In the genomic region with DNA sequence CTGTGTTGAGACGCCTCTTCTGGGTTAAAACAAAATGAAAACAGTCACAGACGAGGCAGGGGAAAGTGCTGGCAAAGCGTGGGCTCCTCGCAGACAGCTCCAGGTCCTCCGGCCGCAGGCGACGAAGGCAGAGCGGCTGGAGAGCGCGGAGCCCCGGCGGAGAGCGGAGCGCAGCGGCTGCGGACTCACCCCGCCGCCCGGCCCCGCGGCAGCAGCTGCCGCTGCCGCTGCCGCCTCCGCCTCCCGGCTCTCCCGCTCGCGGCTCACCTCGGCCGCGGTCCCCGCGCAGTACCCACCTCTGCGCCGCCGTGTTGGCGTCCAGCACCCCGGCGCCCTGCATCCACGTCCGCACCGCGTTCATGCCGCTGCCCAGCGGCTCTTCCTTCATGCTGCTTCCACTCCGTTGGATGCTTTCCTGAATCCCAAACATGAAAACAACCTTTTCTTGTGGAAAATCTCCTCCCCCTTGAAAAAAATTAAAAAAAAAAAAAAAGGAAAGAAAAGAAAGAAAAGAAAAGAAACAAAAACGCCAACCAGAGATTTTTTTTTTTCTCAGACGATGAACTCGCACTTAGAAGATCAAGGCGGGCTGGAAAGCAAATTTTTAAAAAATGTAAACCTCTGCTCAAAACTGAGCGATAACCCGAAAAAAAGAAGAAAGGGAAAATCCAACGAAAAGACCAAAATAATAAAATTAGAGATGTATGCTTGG, we compare ENCODE assay signal across 8 cellular contexts. TPM values are rescaled to one million over a fixed set of nuclear protein-coding genes. Genes with fewer than 3 reads are reported as not detected.
DNase-seq lines count a peak whose midpoint lies in the region; ATAC-seq, FAIRE-seq and TF ChIP-seq lines count a peak whose summit lies in the region.

No MANE protein-coding gene starts in this region.

- BruUV-seq in K562 (replicated peaks; lab: Mats Ljungman, UMichigan), result no TSS peak

- H4K20me1 ChIP-seq in K562 (replicated peaks; ENCODE audit: control insufficient read depth, insufficient read depth, low read length), result no peaks in the 10 kb centered on the region

- H2AFZ ChIP-seq in K562 (ENCODE audit: low read depth, low read length), result peak overlapping the region; percentile 80

- H3K9ac ChIP-seq in K562 (ENCODE audit: insufficient read depth in 1 of 2, low read depth in 2 of 2, low read length in 2 of 2), result peak overlapping the region; percentile 49 to 91

- no peak for TF ChIP-seq CTCF in K562 (IDR thresholded peaks at IDR 0.05 in 2 of 3, conservative IDR thresholded peaks at IDR 0.05 in 1 of 3; ENCODE audit: insufficient read depth in 2 of 3, low read depth in 1 of 3, low read length in 3 of 3)

- H3K27ac ChIP-seq in K562 (ENCODE audit: extremely low read depth, low read depth, low read length) (no peak overlapping the region), skin epidermis (peak overlapping the region in 20 of 21 experiments; percentile 63 to 94 (median 83))

- H3K4me3 ChIP-seq in K562 (peak overlapping the region; percentile 45), iPS-18c (ENCODE audit: insufficient read depth, low read depth, low read length) (peak overlapping the region; percentile 40), skin epidermis (peak overlapping the region; percentile 37 to 54 (median 46))

- intact Hi-C loops in K562 (cut with micrococcal nuclease), result loop anchor here (2.0 kb wide), 1 partner anchor 924 kb away; no protein-coding TSS in a partner anchor

- under 1% methylated on average over 44 of the region's 55 CpGs for WGBS in K562 (ENCODE audit: insufficient coverage, low coverage, missing lambda C conversion rate)

- POLR2A ChIA-PET in K562 (lab: Yijun Ruan, JAX), result no interaction called here

- DNase-seq in A172 (ENCODE audit: low spot score) (peak; percentile 23), SK-N-DZ (ENCODE audit: low spot score) (peak; percentile 62), K562 (ENCODE audit: extremely low read depth in 1 of 4, low spot score in 3 of 4) (peak; percentile 52 to 67 (median 58)), NK-92 (lab: John Stamatoyannopoulos, UW; ENCODE audit: unreplicated experiment) (no peak)

- peaks cover 5% of the 10 kb centered on the region for H3K9me1 ChIP-seq in K562 (ENCODE audit: control insufficient read depth, insufficient read depth, low read length)

- TF ChIP-seq POLR2A in K562 (conservative IDR thresholded peaks at IDR 0.05), result no peak

- H3K4me2 ChIP-seq in K562 (ENCODE audit: insufficient read depth, low read length), result peak overlapping the region; percentile 74

- no peak for FAIRE-seq in K562 (lab: Jason Lieb, UNC)

- H3K9me3 ChIP-seq in K562 (replicated peaks; ENCODE audit: control insufficient read depth, insufficient read depth, low read depth, low read length), result no peaks in the 10 kb centered on the region
- H3K9me3 ChIP-seq in iPS-18c (ENCODE audit: control insufficient read depth, insufficient read depth, low read length), result no peaks in the 10 kb centered on the region

- CTCF ChIA-PET in K562 (lab: Yijun Ruan, JAX; ENCODE audit: low intra/inter-chr PET ratio), result interaction anchor here (0.7 kb wide), 1 partner anchor 204 kb away, joined by 3 read pairs; no protein-coding TSS in a partner anchor

- no peak for TF ChIP-seq RAD21 in K562 (CRISPR knock-in tag; conservative IDR thresholded peaks at IDR 0.05 in 1 of 2, IDR thresholded peaks at IDR 0.05 in 1 of 2)

- in situ Hi-C loops in K562 (cut with MboI), result no loop called here

- TF ChIP-seq EP300 in K562 (IDR thresholded peaks at IDR 0.05; ENCODE audit: low read length), result no peak

- no peaks in the 10 kb centered on the region for H3K36me3 ChIP-seq in K562 (ENCODE audit: control insufficient read depth, insufficient read depth, low read length)

- H3K4me1 ChIP-seq in K562 (replicated peaks in 1 of 2; ENCODE audit: control insufficient read depth in 2 of 2, insufficient read depth in 2 of 2, low read length in 2 of 2), result peaks cover 6 to 29% of the 10 kb centered on the region in 2 experiments; a peak in 4 of 5 replicates

- peak; percentile 31 for ATAC-seq in GM18498 (IDR thresholded peaks at IDR 0.05; ENCODE audit: unreplicated experiment)
- ATAC-seq in HG03558 (IDR thresholded peaks at IDR 0.05; ENCODE audit: extremely low read depth, unreplicated experiment), result peak; percentile 20
- ATAC-seq in K562, result peak; percentile 69

- H3K79me2 ChIP-seq in K562 (ENCODE audit: control insufficient read depth, insufficient read depth, low read length), result no peaks in the 10 kb centered on the region

- peaks cover 2% of the 10 kb centered on the region in 2 experiments; a peak in 1 of 5 replicates for H3K27me3 ChIP-seq in K562 (ENCODE audit: control insufficient read depth in 2 of 2, insufficient read depth in 2 of 2, low read length in 2 of 2)

TF ChIP-seq in K562, 482 proteins besides CTCF, POLR2A, EP300 and RAD21 (continues in another document):
- TF ChIP-seq KLF13 (tag; IDR thresholded peaks at IDR 0.05; ENCODE audit: borderline replicate concordance, low read depth), result no peak
- TF ChIP-seq EP400 (IDR thresholded peaks at IDR 0.05), result no peak
- 0 out of 2 replicates have a peak, but pooled peaks have one; percentile 33 for TF ChIP-seq CTBP1 (IDR thresholded peaks at IDR 0.05; ENCODE audit: borderline replicate concordance)
- TF ChIP-seq ZNF507 (tag; conservative IDR thresholded peaks at IDR 0.05), result no peak
- TF ChIP-seq, protein P1, sequence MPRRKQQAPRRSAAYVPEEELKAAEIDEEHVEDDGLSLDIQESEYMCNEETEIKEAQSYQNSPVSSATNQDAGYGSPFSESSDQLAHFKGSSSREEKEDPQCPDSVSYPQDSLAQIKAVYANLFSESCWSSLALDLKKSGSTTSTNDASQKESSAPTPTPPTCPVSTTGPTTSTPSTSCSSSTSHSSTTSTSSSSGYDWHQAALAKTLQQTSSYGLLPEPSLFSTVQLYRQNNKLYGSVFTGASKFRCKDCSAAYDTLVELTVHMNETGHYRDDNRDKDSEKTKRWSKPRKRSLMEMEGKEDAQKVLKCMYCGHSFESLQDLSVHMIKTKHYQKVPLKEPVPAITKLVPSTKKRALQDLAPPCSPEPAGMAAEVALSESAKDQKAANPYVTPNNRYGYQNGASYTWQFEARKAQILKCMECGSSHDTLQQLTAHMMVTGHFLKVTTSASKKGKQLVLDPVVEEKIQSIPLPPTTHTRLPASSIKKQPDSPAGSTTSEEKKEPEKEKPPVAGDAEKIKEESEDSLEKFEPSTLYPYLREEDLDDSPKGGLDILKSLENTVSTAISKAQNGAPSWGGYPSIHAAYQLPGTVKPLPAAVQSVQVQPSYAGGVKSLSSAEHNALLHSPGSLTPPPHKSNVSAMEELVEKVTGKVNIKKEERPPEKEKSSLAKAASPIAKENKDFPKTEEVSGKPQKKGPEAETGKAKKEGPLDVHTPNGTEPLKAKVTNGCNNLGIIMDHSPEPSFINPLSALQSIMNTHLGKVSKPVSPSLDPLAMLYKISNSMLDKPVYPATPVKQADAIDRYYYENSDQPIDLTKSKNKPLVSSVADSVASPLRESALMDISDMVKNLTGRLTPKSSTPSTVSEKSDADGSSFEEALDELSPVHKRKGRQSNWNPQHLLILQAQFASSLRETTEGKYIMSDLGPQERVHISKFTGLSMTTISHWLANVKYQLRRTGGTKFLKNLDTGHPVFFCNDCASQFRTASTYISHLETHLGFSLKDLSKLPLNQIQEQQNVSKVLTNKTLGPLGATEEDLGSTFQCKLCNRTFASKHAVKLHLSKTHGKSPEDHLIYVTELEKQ (CRISPR knock-in tag; IDR thresholded peaks at IDR 0.05), result no peak
- TF ChIP-seq, protein P2, sequence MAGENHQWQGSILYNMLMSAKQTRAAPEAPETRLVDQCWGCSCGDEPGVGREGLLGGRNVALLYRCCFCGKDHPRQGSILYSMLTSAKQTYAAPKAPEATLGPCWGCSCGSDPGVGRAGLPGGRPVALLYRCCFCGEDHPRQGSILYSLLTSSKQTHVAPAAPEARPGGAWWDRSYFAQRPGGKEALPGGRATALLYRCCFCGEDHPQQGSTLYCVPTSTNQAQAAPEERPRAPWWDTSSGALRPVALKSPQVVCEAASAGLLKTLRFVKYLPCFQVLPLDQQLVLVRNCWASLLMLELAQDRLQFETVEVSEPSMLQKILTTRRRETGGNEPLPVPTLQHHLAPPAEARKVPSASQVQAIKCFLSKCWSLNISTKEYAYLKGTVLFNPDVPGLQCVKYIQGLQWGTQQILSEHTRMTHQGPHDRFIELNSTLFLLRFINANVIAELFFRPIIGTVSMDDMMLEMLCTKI (IDR thresholded peaks at IDR 0.05; ENCODE audit: partially characterized antibody), result no peak
- peak; percentile 12 for TF ChIP-seq PHF20 (IDR thresholded peaks at IDR 0.05; ENCODE audit: partially characterized antibody)
- TF ChIP-seq RBFOX2 (IDR thresholded peaks at IDR 0.05; ENCODE audit: low read depth, low read length), result peak; percentile 50; the same call in 1 of the 2 replicates
- 0 out of 2 replicates have a peak, but pooled peaks have one; percentile 8 for TF ChIP-seq DPF2 (IDR thresholded peaks at IDR 0.05)
- TF ChIP-seq CHD1 (IDR thresholded peaks at IDR 0.05; ENCODE audit: low read length), result peak; percentile 71

RNA-seq across cellular contexts. Expression of a gene that starts 0.5 kb away (rescaled TPM):
- total RNA-seq in A172 (2014; rRNA removed; shearing (Covaris generic)), result 1.6 and 2.1 TPM in 2 replicates
- 3.6 and 3.8 TPM in 2 replicates for polyA plus RNA-seq in SK-N-DZ (2014; cell fraction: cytosol; rRNA removed)
- 3.1 and 4.1 TPM in 2 replicates for polyA plus RNA-seq in SK-N-DZ (2014; cell fraction: nucleus; rRNA removed)
- total RNA-seq in K562 (2011; cell fraction: chromatin; rRNA removed; ENCODE audit: low replicate concordance), result 0.37 and 1.5 TPM in 2 replicates
- total RNA-seq in K562 (2011; cell fraction: nucleolus; rRNA removed), result 0.17 and 0.26 TPM in 2 replicates
- total RNA-seq in K562 (2011; cell fraction: nucleoplasm; rRNA removed), result 0.38 and 0.44 TPM in 2 replicates
- total RNA-seq in K562 (2014; rRNA removed) (0.16 and 0.36 TPM in 2 replicates), K562 (2014; rRNA removed; fragmentation: Illumina TruSeq; extraction: Trizol) (not detected in 2 replicates), K562 (2015; rRNA removed; fragmentation: Illumina TruSeq; extraction: Trizol) (not detected in 2 replicates), K562 (2021) (0.07 and 0.24 TPM in 2 replicates)
- polyA plus RNA-seq in K562 (2011; rRNA removed) (0.07 TPM in 1 of 2 replicates, not detected in the other), K562 (2014; fragmentation: Illumina TruSeq; extraction: Trizol) (0.12 TPM in 1 of 2 replicates, not detected in the other), K562 (2014; fragmentation: Nextera tagmentation; extraction: Ambion mirVana) (under 1 TPM in 1 of 2 experiments, not detected in 1; 0.13 TPM), K562 (2014; rRNA removed) (0.42 TPM in 1 of 2 replicates, not detected in the other)
- polyA plus RNA-seq in K562 (2011; cell fraction: cytosol; rRNA removed), result not detected in 2 replicates
- 0.23 TPM in 1 of 2 replicates, not detected in the other for polyA plus RNA-seq in K562 (2011; cell fraction: nucleus; rRNA removed)
- polyA plus RNA-seq in K562 (2012), result 0.03 TPM in 2 replicates
- not detected in 2 replicates for polyA minus RNA-seq in K562 (2011; rRNA and poly(A)+ RNA removed)
- not detected in 2 replicates for polyA minus RNA-seq in K562 (2011; cell fraction: cytosol; rRNA and poly(A)+ RNA removed)
- polyA minus RNA-seq in K562 (2011; cell fraction: nucleus; rRNA and poly(A)+ RNA removed), result 0.27 and 1.2 TPM in 2 replicates
